ENCODE assay signal across 24 cellular contexts in the genomic region with DNA sequence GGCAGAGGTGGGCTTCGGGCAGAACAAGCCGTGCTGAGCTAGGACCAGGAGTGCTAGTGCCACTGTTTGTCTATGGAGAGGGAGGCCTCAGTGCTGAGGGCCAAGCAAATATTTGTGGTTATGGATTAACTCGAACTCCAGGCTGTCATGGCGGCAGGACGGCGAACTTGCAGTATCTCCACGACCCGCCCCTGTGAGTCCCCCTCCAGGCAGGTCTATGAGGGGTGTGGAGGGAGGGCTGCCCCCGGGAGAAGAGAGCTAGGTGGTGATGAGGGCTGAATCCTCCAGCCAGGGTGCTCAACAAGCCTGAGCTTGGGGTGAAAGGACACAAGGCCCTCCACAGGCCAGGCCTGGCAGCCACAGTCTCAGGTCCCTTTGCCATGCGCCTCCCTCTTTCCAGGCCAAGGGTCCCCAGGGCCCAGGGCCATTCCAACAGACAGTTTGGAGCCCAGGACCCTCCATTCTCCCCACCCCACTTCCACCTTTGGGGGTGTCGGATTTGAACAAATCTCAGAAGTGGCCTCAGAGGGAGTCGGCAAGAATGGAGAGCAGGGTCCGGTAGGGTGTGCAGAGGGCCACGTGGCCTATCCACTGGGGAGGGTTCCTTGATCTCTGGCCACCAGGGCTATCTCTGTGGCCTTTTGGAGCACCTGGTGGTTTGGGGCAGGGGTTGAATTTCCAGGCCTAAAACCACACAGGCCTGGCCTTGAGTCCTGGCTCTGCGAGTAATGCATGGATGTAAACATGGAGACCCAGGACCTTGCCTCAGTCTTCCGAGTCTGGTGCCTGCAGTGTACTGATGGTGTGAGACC. TPM values are rescaled to one million over a fixed set of nuclear protein-coding genes. Genes with fewer than 3 reads are reported as not detected.
DNase-seq lines count a peak whose midpoint lies in the region; ATAC-seq and TF ChIP-seq lines count a peak whose summit lies in the region.
"Had no signal": no experiment of that assay in that cellular context is flagged by ENCODE, and none has a peak within 500 bp of the region (broad histone marks: within the 10 kb centered on the region; RNA-seq: fewer than 3 reads in every experiment).

A gene (plus strand): TSS at position 128 of the 812 bp plus-strand sequence. CDS start 1,516 bp downstream, outside the sequence.

- H3K9me2 ChIP-seq in GM23338 (ENCODE audit: insufficient read depth) = no peaks in the 10 kb centered on the region

- H3K4me1 Mint-ChIP-seq in CD4-positive, CD25-positive, alpha-beta regulatory T cell = peaks cover 0 to 28% (median 15%) of the 10 kb centered on the region in 4 donors
- peaks cover 10% of the 10 kb centered on the region for H3K4me1 Mint-ChIP-seq in GM23338
- H3K4me1 Mint-ChIP-seq in central memory CD8-positive, alpha-beta T cell = peaks cover 24% of the 10 kb centered on the region
- H3K4me1 Mint-ChIP-seq in natural killer cell treated with Interleukin-12 subunit alpha and Interleukin-12 subunit beta and Interleukin-15 and Interleukin-18, amount 100 ng/mL, for 72 hours (ENCODE audit: low read depth in 2 of 2) = peaks cover 13 to 15% of the 10 kb centered on the region in 2 donors

- H3K27ac ChIP-seq in CD4-positive, CD25-positive, alpha-beta regulatory T cell (ENCODE audit: insufficient read depth, low read length, poor library complexity, severe bottlenecking) = no peak within 1 kb of the TSS
- no peak within 1 kb of the TSS for H3K27ac ChIP-seq in GM23338 (ENCODE audit: low read depth)
- H3K27ac ChIP-seq: esophagus squamous epithelium, pancreas, PC-9, thyroid gland had no signal

- H3K4me2 ChIP-seq in GM23338 = no peak within 1 kb of the TSS
- H3K4me2 ChIP-seq: PC-9 had no signal

- H3K9me3 Mint-ChIP-seq in CD4-positive, CD25-positive, alpha-beta regulatory T cell = no peaks in the 10 kb centered on the region
- peaks cover 4% of the 10 kb centered on the region; the same call in 2 of the 3 replicates for H3K9me3 Mint-ChIP-seq in GM23338
- H3K9me3 Mint-ChIP-seq in central memory CD8-positive, alpha-beta T cell = no peaks in the 10 kb centered on the region
- H3K9me3 Mint-ChIP-seq in natural killer cell treated with Interleukin-12 subunit alpha and Interleukin-12 subunit beta and Interleukin-15 and Interleukin-18, amount 100 ng/mL, for 72 hours = no peaks in the 10 kb centered on the region

- intact Hi-C loops in left colon (cut with DNase I, micrococcal nuclease) = no loop called here

- peak within 1 kb of the TSS; percentile 36 to 75 (median 48) for H3K27ac Mint-ChIP-seq in CD4-positive, CD25-positive, alpha-beta regulatory T cell
- H3K27ac Mint-ChIP-seq in GM23338 = no peak within 1 kb of the TSS
- no peak within 1 kb of the TSS for H3K27ac Mint-ChIP-seq in central memory CD8-positive, alpha-beta T cell (ENCODE audit: low read depth)
- H3K27ac Mint-ChIP-seq in natural killer cell treated with Interleukin-12 subunit alpha and Interleukin-12 subunit beta and Interleukin-15 and Interleukin-18, amount 100 ng/mL, for 72 hours = no peak within 1 kb of the TSS

- peaks cover 4% of the 10 kb centered on the region for H3K27me3 ChIP-seq in CD4-positive, CD25-positive, alpha-beta regulatory T cell (ENCODE audit: control insufficient read depth, insufficient read depth, low read length)
- peaks cover 62% of the 10 kb centered on the region for H3K27me3 ChIP-seq in GM23338 (ENCODE audit: insufficient read depth)
- H3K27me3 ChIP-seq: thyroid gland had no signal

- H3K36me3 ChIP-seq in CD4-positive, CD25-positive, alpha-beta regulatory T cell (ENCODE audit: control insufficient read depth, insufficient read depth, low read length) = no peaks in the 10 kb centered on the region
- H3K36me3 ChIP-seq in GM23338 (ENCODE audit: insufficient read depth) = no peaks in the 10 kb centered on the region
- H3K36me3 ChIP-seq: esophagus squamous epithelium, pancreas, thyroid gland had no signal

- no peak for ATAC-seq in CD4-positive, CD25-positive, alpha-beta regulatory T cell (ENCODE audit: low read depth in 2 of 2)
- ATAC-seq in GM23338 = no peak
- no peak for ATAC-seq in central memory CD8-positive, alpha-beta T cell (replicated peaks; ENCODE audit: extremely low read depth, poor library complexity, severe bottlenecking)
- ATAC-seq in natural killer cell treated with Interleukin-12 subunit alpha and Interleukin-12 subunit beta and Interleukin-15 and Interleukin-18, amount 100 ng/mL, for 72 hours = no peak
- no peak for ATAC-seq in left colon
- ATAC-seq: activated CD4-positive, CD25-positive, alpha-beta regulatory T cell treated with anti-CD3 and anti-CD28 coated beads, Interleukin-2, amount 50 U/mL, for 24 hours; GM12878; pancreas; sciatic nerve had no signal

- H3K9me3 ChIP-seq in CD4-positive, CD25-positive, alpha-beta regulatory T cell (ENCODE audit: control insufficient read depth in 2 of 2, low read length in 2 of 2) = no peaks in the 10 kb centered on the region
- H3K9me3 ChIP-seq: esophagus squamous epithelium, pancreas, thyroid gland had no signal

- peaks cover 24% of the 10 kb centered on the region for H3K4me1 ChIP-seq in CD4-positive, CD25-positive, alpha-beta regulatory T cell (ENCODE audit: control insufficient read depth, insufficient read depth, low read length, poor library complexity, severe bottlenecking)
- H3K4me1 ChIP-seq in GM23338 (ENCODE audit: insufficient read depth) = peaks cover 4% of the 10 kb centered on the region; the same call in 1 of the 2 replicates

- H3K79me2 ChIP-seq in GM23338 (replicated peaks; ENCODE audit: insufficient read depth) = no peaks in the 10 kb centered on the region

- peaks cover 20% of the 10 kb centered on the region for H3K27me3 Mint-ChIP-seq in CD4-positive, CD25-positive, alpha-beta regulatory T cell
- peaks cover 50% of the 10 kb centered on the region for H3K27me3 Mint-ChIP-seq in GM23338 (ENCODE audit: insufficient read depth, low read depth, poor library complexity)
- peaks cover 33% of the 10 kb centered on the region for H3K27me3 Mint-ChIP-seq in central memory CD8-positive, alpha-beta T cell
- peaks cover 18 to 39% of the 10 kb centered on the region in 2 donors for H3K27me3 Mint-ChIP-seq in natural killer cell treated with Interleukin-12 subunit alpha and Interleukin-12 subunit beta and Interleukin-15 and Interleukin-18, amount 100 ng/mL, for 72 hours

- no peaks in the 10 kb centered on the region; the same call in 1 of the 2 replicates for H4K20me1 ChIP-seq in GM23338 (replicated peaks; ENCODE audit: insufficient read depth)

- TF ChIP-seq CTCF in GM23338 (conservative IDR thresholded peaks at IDR 0.05; ENCODE audit: low read depth in 2 of 2) = peak in 1 of 2 experiments; percentile 21; a peak in 1 of 4 replicates

- H3K36me3 Mint-ChIP-seq in CD4-positive, CD25-positive, alpha-beta regulatory T cell = no peaks in the 10 kb centered on the region
- H3K36me3 Mint-ChIP-seq in GM23338 (ENCODE audit: low read depth) = peaks cover under 1% of the 10 kb centered on the region; the same call in 1 of the 3 replicates
- H3K36me3 Mint-ChIP-seq in central memory CD8-positive, alpha-beta T cell (ENCODE audit: insufficient read depth) = no peaks in the 10 kb centered on the region
- no peaks in the 10 kb centered on the region for H3K36me3 Mint-ChIP-seq in natural killer cell treated with Interleukin-12 subunit alpha and Interleukin-12 subunit beta and Interleukin-15 and Interleukin-18, amount 100 ng/mL, for 72 hours

- no peak for DNase-seq in CD4-positive, CD25-positive, alpha-beta regulatory T cell
- DNase-seq in GM23338 (ENCODE audit: low spot score) (no peak), left colon (no peak), midbrain (lab: John Stamatoyannopoulos, UW) (no peak), DMS79 (lab: John Stamatoyannopoulos, UW) (no peak)
- no peak for DNase-seq in central memory CD8-positive, alpha-beta T cell (ENCODE audit: low spot score in 2 of 2)
- DNase-seq in natural killer cell treated with Interleukin-12 subunit alpha and Interleukin-12 subunit beta and Interleukin-15 and Interleukin-18, amount 100 ng/mL, for 72 hours (ENCODE audit: low spot score) = peak; percentile 49
- no peak for DNase-seq in stimulated activated naive CD4-positive, alpha-beta T cell (lab: John Stamatoyannopoulos, UW)
- DNase-seq: activated gamma-delta T cell; aorta; effector CD8-positive, alpha-beta T cell; esophagus squamous epithelium; HCEC 1CT; NCI-H1930; NCI-H226; PC-9; T-helper 9 cell; thyroid gland had no signal

- no peak within 1 kb of the TSS for H3K4me3 ChIP-seq in CD4-positive, CD25-positive, alpha-beta regulatory T cell (ENCODE audit: low read depth, low read length)
- H3K4me3 ChIP-seq in GM23338 = no peak within 1 kb of the TSS
- H3K4me3 ChIP-seq: esophagus squamous epithelium, GM12878, pancreas, PC-9, thyroid gland had no signal

- no peak within 1 kb of the TSS for H2AFZ ChIP-seq in GM23338
- H2AFZ ChIP-seq: PC-9 had no signal

- 0 out of 2 replicates have a peak, but pooled peaks cover 4% of the 10 kb centered on the region for H3F3A ChIP-seq in GM23338 (replicated peaks; ENCODE audit: low read depth)

- H3K4me3 Mint-ChIP-seq in CD4-positive, CD25-positive, alpha-beta regulatory T cell = peak within 1 kb of the TSS; percentile 41 to 87 (median 82)
- peak within 1 kb of the TSS; percentile 8; the same call in 1 of the 3 replicates for H3K4me3 Mint-ChIP-seq in GM23338
- H3K4me3 Mint-ChIP-seq in central memory CD8-positive, alpha-beta T cell = peak within 1 kb of the TSS; percentile 84
- peak within 1 kb of the TSS; percentile 78 for H3K4me3 Mint-ChIP-seq in natural killer cell treated with Interleukin-12 subunit alpha and Interleukin-12 subunit beta and Interleukin-15 and Interleukin-18, amount 100 ng/mL, for 72 hours

TF ChIP-seq in GM23338, 12 proteins besides CTCF, POLR2A, EP300 and RAD21:
- TF ChIP-seq STAT1 (IDR thresholded peaks at IDR 0.05; ENCODE audit: unreplicated experiment) (no peak), POLR2AphosphoS5 (IDR thresholded peaks at IDR 0.05; ENCODE audit: low read depth) (no peak)

RNA-seq across cellular contexts. Expression of the gene that starts here (rescaled TPM):
- total RNA-seq in CD4-positive, CD25-positive, alpha-beta regulatory T cell = not detected
- polyA plus RNA-seq in CD4-positive, CD25-positive, alpha-beta regulatory T cell = under 1 TPM in 1 of 4 donors, not detected in 3; 0.35 TPM
- 1.2 and 1.7 TPM in 2 replicates for total RNA-seq in GM23338 (2014; rRNA removed; shearing (Covaris generic))
- polyA plus RNA-seq in GM23338 (2016; fragmentation: Nextera tagmentation; extraction: Ambion mirVana) = 2.4 and 2.7 TPM in 2 replicates
- total RNA-seq in natural killer cell treated with Interleukin-12 subunit alpha and Interleukin-12 subunit beta and Interleukin-15 and Interleukin-18, amount 100 ng/mL, for 72 hours = not detected
- 1 to 10 TPM; 2.9 to 3.6 TPM for total RNA-seq in left colon
- total RNA-seq: glomerular endothelial cell, GM12878, sciatic nerve, SK-MEL-5, thyroid gland had no signal
- polyA plus RNA-seq: GM12878 had no signal

Comparison
In these comparisons a context has a peak if more than half of its experiments do, and no peak if none do; other contexts are left out.
1. Peak in DNase-seq in natural killer cell treated with Interleukin-12 subunit alpha and Interleukin-12 subunit beta and Interleukin-15 and Interleukin-18, amount 100 ng/mL, for 72 hours; RNA of the gene not detected or under 1 TPM.
2. H3K27ac Mint-ChIP-seq: peak in CD4-positive, CD25-positive, alpha-beta regulatory T cell (3 of 3); none in GM23338 (single experiment), central memory CD8-positive, alpha-beta T cell (single experiment) and natural killer cell treated with Interleukin-12 subunit alpha and Interleukin-12 subunit beta and Interleukin-15 and Interleukin-18, amount 100 ng/mL, for 72 hours (0 of 2).
3. H3K4me3 Mint-ChIP-seq: peak in every context shown above with its lines; median percentile 84 in central memory CD8-positive, alpha-beta T cell; 82 in CD4-positive, CD25-positive, alpha-beta regulatory T cell; 78 in natural killer cell treated with Interleukin-12 subunit alpha and Interleukin-12 subunit beta and Interleukin-15 and Interleukin-18, amount 100 ng/mL, for 72 hours; 8 in GM23338.